Comparison of ENCODE assay signal across 1 cellular context in genomic region chr7:22696672-22697071, GRCh38.
A peak's percentile ranks its signal among the peaks of the same experiment; 100 is the strongest.
TF ChIP-seq lines count a peak whose summit lies in the region.

No MANE protein-coding gene starts in this region.

TF ChIP-seq in K562, 482 proteins besides CTCF, POLR2A, EP300 and RAD21 (continued from another document and continues in another):
- TF ChIP-seq BRF2 (IDR thresholded peaks at IDR 0.05; ENCODE audit: borderline replicate concordance, insufficient read depth, insufficient read length) (no peak), SFPQ (IDR thresholded peaks at IDR 0.05; ENCODE audit: low read depth, low read length) (no peak), MTA2 (IDR thresholded peaks at IDR 0.05; ENCODE audit: low read depth) (peak; percentile 39; the same call in 1 of the 2 replicates), ZNF184 (CRISPR knock-in tag; IDR thresholded peaks at IDR 0.05) (no peak), BCL6 (CRISPR knock-in tag; IDR thresholded peaks at IDR 0.05) (no peak), NFIX (CRISPR knock-in tag; IDR thresholded peaks at IDR 0.05; ENCODE audit: low read depth) (no peak), THRB (CRISPR knock-in tag; conservative IDR thresholded peaks at IDR 0.05) (0 out of 2 replicates have a peak, but pooled peaks have one; percentile 44), SRSF9 (IDR thresholded peaks at IDR 0.05; ENCODE audit: borderline replicate concordance, low read depth, low read length) (no peak), JUN (IDR thresholded peaks at IDR 0.05; ENCODE audit: borderline replicate concordance, low read depth, low read length) (peak; percentile 47; the same call in 1 of the 2 replicates), JUN (CRISPR knock-in tag; IDR thresholded peaks at IDR 0.05; ENCODE audit: borderline replicate concordance) (no peak), SNAPC5 (CRISPR knock-in tag; IDR thresholded peaks at IDR 0.05) (no peak), POLR2G (IDR thresholded peaks at IDR 0.05; ENCODE audit: low read depth, low read length) (no peak), POU5F1 (IDR thresholded peaks at IDR 0.05; ENCODE audit: borderline replicate concordance, low read depth, low read length, partially characterized antibody) (no peak), ERF (CRISPR knock-in tag; IDR thresholded peaks at IDR 0.05) (no peak), ZNF699 (CRISPR knock-in tag; IDR thresholded peaks at IDR 0.05; ENCODE audit: insufficient replicate concordance) (no peak), ZNF583 (CRISPR knock-in tag; IDR thresholded peaks at IDR 0.05) (no peak), MAX (CRISPR knock-in tag; IDR thresholded peaks at IDR 0.05) (no peak), RBM34 (IDR thresholded peaks at IDR 0.05; ENCODE audit: borderline replicate concordance, insufficient read depth, low read length) (no peak), ZKSCAN3 (CRISPR knock-in tag; IDR thresholded peaks at IDR 0.05) (no peak), CREB3L1 (IDR thresholded peaks at IDR 0.05; ENCODE audit: borderline replicate concordance, low read depth) (no peak), ZEB2 (IDR thresholded peaks at IDR 0.05) (0 out of 2 replicates have a peak, but pooled peaks have one; percentile 46), SRSF1 (IDR thresholded peaks at IDR 0.05; ENCODE audit: low read depth, low read length) (no peak), ASH1L (IDR thresholded peaks at IDR 0.05; ENCODE audit: borderline replicate concordance, low read depth, partially characterized antibody) (no peak), ZBTB26 (CRISPR knock-in tag; IDR thresholded peaks at IDR 0.05) (no peak), TBP (optimal IDR thresholded peaks at IDR 0.05; ENCODE audit: low read depth, low read length) (no peak), SREBF1 (IDR thresholded peaks at IDR 0.05; ENCODE audit: borderline replicate concordance, low read depth, low read length) (no peak), POLR2B (IDR thresholded peaks at IDR 0.05; ENCODE audit: low read depth, partially characterized antibody) (no peak), ZBTB34 (CRISPR knock-in tag; IDR thresholded peaks at IDR 0.05) (no peak), CBFA2T3 (IDR thresholded peaks at IDR 0.05) (peak; percentile 77), FOS (IDR thresholded peaks at IDR 0.05; ENCODE audit: extremely low read depth, insufficient read length) (no peak), ZBTB43 (CRISPR knock-in tag; IDR thresholded peaks at IDR 0.05) (no peak), ELK1 (CRISPR knock-in tag; IDR thresholded peaks at IDR 0.05) (no peak), TRIM24 (IDR thresholded peaks at IDR 0.05) (0 out of 4 replicates have a peak, but pooled peaks of 1 of the 2 experiments have one; percentile 19), PHF21A (IDR thresholded peaks at IDR 0.05; ENCODE audit: borderline replicate concordance, low read depth) (no peak), ZNF507 (tag; conservative IDR thresholded peaks at IDR 0.05) (no peak), ZNF717 (CRISPR knock-in tag; IDR thresholded peaks at IDR 0.05) (no peak), ZNF263 (CRISPR knock-in tag; IDR thresholded peaks at IDR 0.05; ENCODE audit: borderline replicate concordance) (no peak), KDM1A (IDR thresholded peaks at IDR 0.05) (peak; percentile 66 to 73; a peak in 3 of 4 replicates), DIDO1 (tag; IDR thresholded peaks at IDR 0.05; ENCODE audit: low read depth) (no peak), MAFF (IDR thresholded peaks at IDR 0.05; ENCODE audit: low read length) (no peak), TEAD4 (IDR thresholded peaks at IDR 0.05; ENCODE audit: low read length) (peak; percentile 78), TEAD4 (CRISPR knock-in tag; IDR thresholded peaks at IDR 0.05; ENCODE audit: borderline replicate concordance) (no peak), CTBP1 (IDR thresholded peaks at IDR 0.05; ENCODE audit: borderline replicate concordance) (peak; percentile 46; the same call in 1 of the 2 replicates), ZBTB11 (CRISPR knock-in tag; IDR thresholded peaks at IDR 0.05) (no peak), ARHGAP35 (IDR thresholded peaks at IDR 0.05; ENCODE audit: partially characterized antibody) (no peak), TAL1 (IDR thresholded peaks at IDR 0.05) (peak; percentile 67), GTF2F1 (IDR thresholded peaks at IDR 0.05; ENCODE audit: low read depth, low read length) (no peak), PTBP1 (IDR thresholded peaks at IDR 0.05; ENCODE audit: low read depth, low read length) (no peak), HDAC2 (IDR thresholded peaks at IDR 0.05) (no peak), EWSR1 (IDR thresholded peaks at IDR 0.05; ENCODE audit: borderline replicate concordance, low read depth, partially characterized antibody) (no peak), ESRRA (IDR thresholded peaks at IDR 0.05; ENCODE audit: borderline replicate concordance, low read depth) (no peak), ZNF75A (CRISPR knock-in tag; IDR thresholded peaks at IDR 0.05) (peak; percentile 63; the same call in 1 of the 2 replicates), ZBTB2 (IDR thresholded peaks at IDR 0.05) (no peak), ZNF316 (IDR thresholded peaks at IDR 0.05) (no peak), RCOR1 (IDR thresholded peaks at IDR 0.05; ENCODE audit: borderline replicate concordance in 1 of 2, low read depth in 2 of 2, low read length in 2 of 2) (peak in 1 of 2 experiments; percentile 66; a peak in 1 of 4 replicates)
